ENCODE assay signal across 10 cellular contexts in genomic region chr18:49135871-49136270, GRCh38.
DNase-seq lines count a peak whose midpoint lies in the region; ATAC-seq, FAIRE-seq and TF ChIP-seq lines count a peak whose summit lies in the region.
"Had no signal": no experiment of that assay in that cellular context is flagged by ENCODE, and none has a peak within 500 bp of the region (broad histone marks: within the 10 kb centered on the region; RNA-seq: fewer than 3 reads in every experiment).

No MANE protein-coding gene starts in this region.

- H3K27me3 ChIP-seq in MG63 = no peaks in the 10 kb centered on the region

- ATAC-seq in effector memory CD8-positive, alpha-beta T cell (replicated peaks) = no peak
- ATAC-seq in HG03432 (IDR thresholded peaks at IDR 0.05; ENCODE audit: unreplicated experiment) (no peak), T-cell (replicated peaks in 1 of 4) (no peak)
- ATAC-seq: activated CD8-positive, alpha-beta memory T cell treated with anti-CD3 and anti-CD28 coated beads, Interleukin-2, amount 10 ng/mL, durations not matched to agents 7 days and 5 days had no signal

- no peak for FAIRE-seq in H54 (lab: Jason Lieb, UNC)

- peak overlapping the region in 2 of 5 experiments; percentile 5 to 14 for H3K4me3 Mint-ChIP-seq in brain
- H3K4me3 Mint-ChIP-seq in effector memory CD8-positive, alpha-beta T cell = no peak overlapping the region
- H3K4me3 Mint-ChIP-seq in T-cell = no peak overlapping the region
- H3K4me3 Mint-ChIP-seq: activated CD8-positive, alpha-beta memory T cell treated with anti-CD3 and anti-CD28 coated beads, Interleukin-2, amount 10 ng/mL, durations not matched to agents 7 days and 5 days had no signal

- POLR2A ChIA-PET in T-cell (lab: Charles Lee) = no interaction called here

- H3K36me3 Mint-ChIP-seq in brain (peaks cover 10% of the 10 kb centered on the region), T-cell (peaks cover 27% of the 10 kb centered on the region)
- peaks cover 11% of the 10 kb centered on the region for H3K36me3 Mint-ChIP-seq in effector memory CD8-positive, alpha-beta T cell (ENCODE audit: insufficient read depth)

- peaks cover 58% of the 10 kb centered on the region for H3K4me1 Mint-ChIP-seq in brain
- H3K4me1 Mint-ChIP-seq in effector memory CD8-positive, alpha-beta T cell (ENCODE audit: low read depth in 2 of 2) = peaks cover 0 to under 1% of the 10 kb centered on the region in 2 donors
- H3K4me1 Mint-ChIP-seq in T-cell = peaks cover 0 to 1% (median 0%) of the 10 kb centered on the region in 3 donors
- H3K4me1 Mint-ChIP-seq: activated CD8-positive, alpha-beta memory T cell treated with anti-CD3 and anti-CD28 coated beads, Interleukin-2, amount 10 ng/mL, durations not matched to agents 7 days and 5 days had no signal

- no peak for TF ChIP-seq CTCF in brain (conservative IDR thresholded peaks at IDR 0.05)

- H3K27me3 Mint-ChIP-seq in brain (no peaks in the 10 kb centered on the region), T-cell (no peaks in the 10 kb centered on the region)
- H3K27me3 Mint-ChIP-seq in effector memory CD8-positive, alpha-beta T cell = no peaks in the 10 kb centered on the region
- H3K27me3 Mint-ChIP-seq: activated CD8-positive, alpha-beta memory T cell treated with anti-CD3 and anti-CD28 coated beads, Interleukin-2, amount 10 ng/mL, durations not matched to agents 7 days and 5 days had no signal

- no peaks in the 10 kb centered on the region for H3K36me3 ChIP-seq in MG63
- H3K36me3 ChIP-seq: prostate gland had no signal

- peaks cover 0 to 3% (median 0%) of the 10 kb centered on the region in 5 experiments for H3K9me3 Mint-ChIP-seq in brain
- H3K9me3 Mint-ChIP-seq in effector memory CD8-positive, alpha-beta T cell = no peaks in the 10 kb centered on the region
- H3K9me3 Mint-ChIP-seq in T-cell = no peaks in the 10 kb centered on the region

- peak overlapping the region in 3 of 5 experiments; percentile 42 to 79 (median 63) for H3K27ac Mint-ChIP-seq in brain
- no peak overlapping the region for H3K27ac Mint-ChIP-seq in effector memory CD8-positive, alpha-beta T cell
- no peak overlapping the region for H3K27ac Mint-ChIP-seq in T-cell
- H3K27ac Mint-ChIP-seq: activated CD8-positive, alpha-beta memory T cell treated with anti-CD3 and anti-CD28 coated beads, Interleukin-2, amount 10 ng/mL, durations not matched to agents 7 days and 5 days had no signal

- DNase-seq in DMS53 treated with DMSO at 0.1 percent for 48 hours (lab: John Stamatoyannopoulos, UW; ENCODE audit: unreplicated experiment) = peak; percentile 31
- DNase-seq in MG63 = peak; percentile 7
- peak; percentile 23 for DNase-seq in kidney glomerular epithelial cell (lab: John Stamatoyannopoulos, UW)
- no peak for DNase-seq in effector memory CD8-positive, alpha-beta T cell
- DNase-seq in H54 (ENCODE audit: insufficient read length, low spot score) = no peak
- DNase-seq in T-cell = no peak
- DNase-seq: activated CD8-positive, alpha-beta memory T cell treated with anti-CD3 and anti-CD28 coated beads, Interleukin-2, amount 10 ng/mL, durations not matched to agents 7 days and 5 days had no signal

- H3K4me3 ChIP-seq in MG63 = no peak overlapping the region
- H3K4me3 ChIP-seq: prostate gland had no signal

- CTCF ChIA-PET in T-cell (lab: Charles Lee) = interaction anchor here in 1 of 2 donors (0.7 kb wide), 1 partner anchor 181 kb away, joined by 5 read pairs; no protein-coding TSS in a partner anchor

- TF ChIP-seq POLR2A in H54 (IDR thresholded peaks at IDR 0.05; ENCODE audit: low read depth, low read length) = no peak

- H3K9me3 ChIP-seq in MG63 = no peaks in the 10 kb centered on the region
- H3K9me3 ChIP-seq: prostate gland had no signal

Comparison
In these comparisons a context has a peak if more than half of its experiments do, and no peak if none do; other contexts are left out.
1. DNase-seq: peak in DMS53 treated with DMSO at 0.1 percent for 48 hours (single experiment), MG63 (single experiment) and kidney glomerular epithelial cell (single experiment); none in effector memory CD8-positive, alpha-beta T cell (0 of 3), H54 (single experiment) and T-cell (0 of 34).
2. H3K27ac Mint-ChIP-seq: peak in brain (3 of 5); none in effector memory CD8-positive, alpha-beta T cell (0 of 2) and T-cell (0 of 2).